Comparison of ENCODE assay signal across 24 cellular contexts in genomic region chr3:62758296-62759066, GRCh38.
"Had no signal": no experiment of that assay in that cellular context is flagged by ENCODE, and none has a peak within 500 bp of the region (broad histone marks: within the 10 kb centered on the region; RNA-seq: fewer than 3 reads in every experiment).

No MANE protein-coding gene starts in this region.

- H3K9me3 Mint-ChIP-seq: activated T-cell treated with anti-CD3 and anti-CD28 coated beads, Interleukin-2, amount 50 U/mL, for 24 hours; neural crest cell; T-helper 2 cell treated with Interferon-gamma antibody and Interleukin-4, amounts not matched to agents 5 μg/mL and 100 μg/mL, for 36 hours had no signal

- H3K27me3 ChIP-seq: ascending aorta, left lung, thyroid gland, upper lobe of right lung had no signal

- H3K27ac Mint-ChIP-seq: activated naive CD4-positive, alpha-beta T cell treated with anti-CD3 and anti-CD28 coated beads, Interleukin-2, amount 50 U/mL, for 72 hours; activated T-cell treated with anti-CD3 and anti-CD28 coated beads, Interleukin-2, amount 50 U/mL, for 24 hours; activated T-helper 17 cell treated with anti-CD3 and anti-CD28 coated beads, Interleukin-2, amount 50 U/mL, for 72 hours; naive thymus-derived CD4-positive, alpha-beta T cell; stimulated activated naive CD8-positive, alpha-beta T cell treated with anti-CD3 and anti-CD28 coated beads, Interleukin-15, Interleukin-2, amounts not matched to agents 100 ng/mL and 50 ng/mL, for 24 hours; T-helper 2 cell treated with Interferon-gamma antibody and Interleukin-4, amounts not matched to agents 5 μg/mL and 100 μg/mL, for 36 hours had no signal

- H3K4me3 Mint-ChIP-seq: activated T-cell treated with anti-CD3 and anti-CD28 coated beads, Interleukin-2, amount 50 U/mL, for 24 hours; activated T-helper 17 cell treated with anti-CD3 and anti-CD28 coated beads, Interleukin-2, amount 50 U/mL, for 72 hours; naive thymus-derived CD4-positive, alpha-beta T cell; neural crest cell; stimulated activated naive CD8-positive, alpha-beta T cell treated with anti-CD3 and anti-CD28 coated beads, Interleukin-15, Interleukin-2, amounts not matched to agents 100 ng/mL and 50 ng/mL, for 24 hours; T-helper 2 cell treated with Interferon-gamma antibody and Interleukin-4, amounts not matched to agents 5 μg/mL and 100 μg/mL, for 36 hours had no signal

- H3K36me3 Mint-ChIP-seq: activated naive CD4-positive, alpha-beta T cell treated with anti-CD3 and anti-CD28 coated beads, Interleukin-2, amount 50 U/mL, for 72 hours; naive thymus-derived CD4-positive, alpha-beta T cell had no signal

- H3K4me1 Mint-ChIP-seq: activated T-helper 17 cell treated with anti-CD3 and anti-CD28 coated beads, Interleukin-2, amount 50 U/mL, for 72 hours; naive thymus-derived CD4-positive, alpha-beta T cell had no signal

- ATAC-seq: activated naive CD4-positive, alpha-beta T cell treated with anti-CD3 and anti-CD28 coated beads, Interleukin-2, amount 50 U/mL, for 72 hours; activated T-helper 17 cell treated with anti-CD3 and anti-CD28 coated beads, Interleukin-2, amount 50 U/mL, for 72 hours; left lung; naive thymus-derived CD4-positive, alpha-beta T cell; upper lobe of right lung had no signal

- H3K27me3 Mint-ChIP-seq: activated T-cell treated with anti-CD3 and anti-CD28 coated beads, Interleukin-2, amount 50 U/mL, for 24 hours; stimulated activated naive CD8-positive, alpha-beta T cell treated with anti-CD3 and anti-CD28 coated beads, Interleukin-15, Interleukin-2, amounts not matched to agents 100 ng/mL and 50 ng/mL, for 24 hours had no signal

- DNase-seq: activated CD4-positive, alpha-beta T cell treated with anti-CD3 and anti-CD28 coated beads for 1 hour; activated CD8-positive, alpha-beta memory T cell treated with anti-CD3 and anti-CD28 coated beads for 24 hours; activated CD8-positive, alpha-beta memory T cell treated with anti-CD3 and anti-CD28 coated beads, Interleukin-2, amount 50 U/mL, for 4 hours; activated T-cell treated with anti-CD3 and anti-CD28 coated beads, Interleukin-2, amount 50 U/mL, for 24 hours; central memory CD4-positive, alpha-beta T cell; dermis blood vessel endothelial cell; effector CD8-positive, alpha-beta T cell; erythroblast; left lung; naive thymus-derived CD4-positive, alpha-beta T cell; occipital lobe; posterior cingulate gyrus; retina; stimulated activated CD4-positive, alpha-beta T cell treated with anti-CD3 and anti-CD28 coated beads, Interleukin-4, amount 100 ng/mL, for 24 hours; substantia nigra; thyroid gland; upper lobe of right lung had no signal

- H3K27ac ChIP-seq: ascending aorta, left lung, thyroid gland, upper lobe of right lung, VCaP had no signal

- H3K4me3 ChIP-seq: ascending aorta, left lung, thyroid gland, upper lobe of right lung had no signal

- H3K36me3 ChIP-seq: ascending aorta, left lung, thyroid gland, upper lobe of right lung had no signal

- H3K9me3 ChIP-seq: ascending aorta, left lung, thyroid gland, upper lobe of right lung had no signal
